Comparison of ENCODE assay signal across 8 cellular contexts in the genomic region with DNA sequence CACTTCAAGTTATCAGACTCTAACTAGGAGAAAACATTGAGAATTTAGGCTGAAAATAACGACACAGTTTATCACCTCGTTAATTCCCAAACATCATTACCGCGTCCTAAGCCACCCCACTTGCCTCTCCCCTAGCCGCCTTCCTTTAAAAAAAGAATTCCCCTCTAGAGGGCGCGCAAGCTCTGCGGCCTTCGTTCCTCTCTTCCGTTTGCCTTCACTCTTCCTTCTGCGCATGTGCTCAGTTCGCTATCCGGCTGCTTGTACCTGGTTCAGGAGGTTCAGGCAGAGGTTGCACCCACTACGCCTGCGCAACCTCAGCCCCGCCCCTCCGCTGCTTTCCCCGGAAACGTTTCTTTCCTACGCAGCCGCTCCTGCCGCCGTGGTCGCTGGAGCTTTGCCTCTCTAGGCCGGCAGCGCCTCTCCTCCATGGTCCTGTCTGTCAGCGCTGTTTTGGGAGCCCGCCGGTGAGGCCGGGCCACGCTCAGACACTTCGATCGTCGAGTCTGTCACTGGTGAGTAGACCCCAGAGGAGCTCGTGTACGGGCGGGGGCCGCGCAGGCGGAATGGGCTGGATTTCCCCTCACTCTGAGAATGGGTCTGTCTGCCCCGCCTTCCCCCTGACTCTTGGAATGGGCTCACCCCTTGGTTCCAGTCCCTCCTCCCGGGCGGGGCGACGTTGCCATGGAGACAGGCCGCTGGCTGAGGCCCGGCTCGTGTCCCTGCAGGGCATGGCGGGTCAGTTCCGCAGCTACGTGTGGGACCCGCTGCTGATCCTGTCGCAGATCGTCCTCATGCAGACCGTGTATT. TPM values are rescaled to one million over a fixed set of nuclear protein-coding genes. Genes with fewer than 3 reads are reported as not detected.
A peak's percentile ranks its signal among the peaks of the same experiment; 100 is the strongest.
DNase-seq lines count a peak whose midpoint lies in the region; ATAC-seq and TF ChIP-seq lines count a peak whose summit lies in the region.

SYS1 (plus strand) TSS at position 353 of the 807 bp plus-strand sequence; CDS start at position 729, 376 bp downstream.

- ATAC-seq in naive B cell (ENCODE audit: low read depth in 2 of 2), result peak; percentile 79 to 86
- ATAC-seq in stimulated activated memory B cell treated with anti-CD40 and anti-IgM and Interleukin-4, amounts not matched to agents 10 μg/mL and 1 μg/mL and 100 μg/mL, for 72 hours, result peak; percentile 93

- H3K36me3 Mint-ChIP-seq in naive B cell, result peaks cover 7 to 8% of the 10 kb centered on the region in 2 donors
- peaks cover 25% of the 10 kb centered on the region for H3K36me3 Mint-ChIP-seq in stimulated activated memory B cell treated with anti-CD40 and anti-IgM and Interleukin-4, amounts not matched to agents 10 μg/mL and 1 μg/mL and 100 μg/mL, for 72 hours

- H3K27me3 Mint-ChIP-seq in naive B cell, result peaks cover 0 to 8% (median 0%) of the 10 kb centered on the region in 3 donors
- H3K27me3 Mint-ChIP-seq in stimulated activated memory B cell treated with anti-CD40 and anti-IgM and Interleukin-4, amounts not matched to agents 10 μg/mL and 1 μg/mL and 100 μg/mL, for 72 hours, result no peaks in the 10 kb centered on the region

- peaks cover 40 to 53% (median 51%) of the 10 kb centered on the region in 3 donors for H3K4me1 Mint-ChIP-seq in naive B cell
- H3K4me1 Mint-ChIP-seq in stimulated activated memory B cell treated with anti-CD40 and anti-IgM and Interleukin-4, amounts not matched to agents 10 μg/mL and 1 μg/mL and 100 μg/mL, for 72 hours, result peaks cover 46% of the 10 kb centered on the region

- H3K4me3 Mint-ChIP-seq in naive B cell, result peak within 1 kb of the TSS; percentile 89 to 100 (median 98)
- peak within 1 kb of the TSS; percentile 93 for H3K4me3 Mint-ChIP-seq in stimulated activated memory B cell treated with anti-CD40 and anti-IgM and Interleukin-4, amounts not matched to agents 10 μg/mL and 1 μg/mL and 100 μg/mL, for 72 hours

- TF ChIP-seq CTCF in LNCAP (IDR thresholded peaks at IDR 0.05), result peak; percentile 90

- DNase-seq in ELF-1 (ENCODE audit: low read depth, low spot score) (peak; percentile 99), GOT3 (lab: John Stamatoyannopoulos, UW) (peak; percentile 98), RPMI8226 (peak; percentile 98), fibroblast of gingiva (ENCODE audit: low read depth) (peak; percentile 98), naive B cell (peak; percentile 97)
- peak; percentile 97 to 99 for DNase-seq in activated T-helper 1 cell treated with anti-CD3 and anti-CD28 coated beads, Interleukin-2, amount 50 U/mL, for 16 hours (ENCODE audit: low read depth in 1 of 2, low spot score in 1 of 2)

- no peaks in the 10 kb centered on the region for H3K9me3 Mint-ChIP-seq in naive B cell
- no peaks in the 10 kb centered on the region for H3K9me3 Mint-ChIP-seq in stimulated activated memory B cell treated with anti-CD40 and anti-IgM and Interleukin-4, amounts not matched to agents 10 μg/mL and 1 μg/mL and 100 μg/mL, for 72 hours

- peak within 1 kb of the TSS; percentile 98 to 100 (median 99) for H3K27ac Mint-ChIP-seq in naive B cell
- H3K27ac Mint-ChIP-seq in stimulated activated memory B cell treated with anti-CD40 and anti-IgM and Interleukin-4, amounts not matched to agents 10 μg/mL and 1 μg/mL and 100 μg/mL, for 72 hours, result peak within 1 kb of the TSS; percentile 95

RNA-seq across cellular contexts. Expression of gene SYS1, which starts in this region (rescaled TPM):
- 10 to 100 TPM; 16.3 to 37.7 (median 36.1) TPM for polyA plus RNA-seq in naive B cell (ENCODE audit: low read depth in 6 of 6)

Comparison
In these comparisons a context has a peak if more than half of its experiments do, and no peak if none do; other contexts are left out.
1. Peak in every context shown above with its lines: DNase-seq and ATAC-seq.